Comparison of ENCODE assay signal across 24 cellular contexts in genomic region chr9:100589582-100589981, GRCh38. TPM values are rescaled to one million over a fixed set of nuclear protein-coding genes. Genes with fewer than 3 reads are reported as not detected.
DNase-seq lines count a peak whose midpoint lies in the region; ATAC-seq and TF ChIP-seq lines count a peak whose summit lies in the region.
"Had no signal": no experiment of that assay in that cellular context is flagged by ENCODE, and none has a peak within 500 bp of the region (broad histone marks: within the 10 kb centered on the region; RNA-seq: fewer than 3 reads in every experiment).

No MANE protein-coding gene starts in this region.

- TF ChIP-seq CTCF in HFFc6 (IDR thresholded peaks at IDR 0.05): no peak

- H3K27me3 Mint-ChIP-seq in HFFc6 (ENCODE audit: insufficient read depth): peaks cover 1% of the 10 kb centered on the region; the same call in 1 of the 2 replicates
- H3K27me3 Mint-ChIP-seq: activated CD8-positive, alpha-beta memory T cell treated with anti-CD3 and anti-CD28 coated beads, Interleukin-2, amount 10 ng/mL, durations not matched to agents 7 days and 5 days; activated naive CD8-positive, alpha-beta T cell treated with anti-CD3 and anti-CD28 coated beads, Interleukin-2, amount 50 U/mL, for 24 hours; naive thymus-derived CD4-positive, alpha-beta T cell had no signal

- H3K27ac ChIP-seq in angular gyrus (ENCODE audit: low read depth, low read length): peak overlapping the region; percentile 78
- peak overlapping the region; percentile 21 for H3K27ac ChIP-seq in substantia nigra (ENCODE audit: low read depth, low read length, poor library complexity, severe bottlenecking)
- H3K27ac ChIP-seq: stomach, upper lobe of left lung had no signal

- ATAC-seq in esophagus mucosa: peak; percentile 42
- no peak for ATAC-seq in GM21786 (IDR thresholded peaks at IDR 0.05; ENCODE audit: unreplicated experiment)
- ATAC-seq in GM21619 (IDR thresholded peaks at IDR 0.05; ENCODE audit: unreplicated experiment): no peak
- ATAC-seq: activated CD8-positive, alpha-beta memory T cell treated with anti-CD3 and anti-CD28 coated beads, Interleukin-2, amount 10 ng/mL, durations not matched to agents 7 days and 5 days; activated naive CD8-positive, alpha-beta T cell treated with anti-CD3 and anti-CD28 coated beads, Interleukin-2, amount 50 U/mL, for 24 hours; naive thymus-derived CD4-positive, alpha-beta T cell had no signal

- peaks cover 54% of the 10 kb centered on the region for H3K4me1 Mint-ChIP-seq in HFFc6 (ENCODE audit: low read depth)
- H3K4me1 Mint-ChIP-seq: activated CD8-positive, alpha-beta memory T cell treated with anti-CD3 and anti-CD28 coated beads, Interleukin-2, amount 10 ng/mL, durations not matched to agents 7 days and 5 days; activated naive CD8-positive, alpha-beta T cell treated with anti-CD3 and anti-CD28 coated beads, Interleukin-2, amount 50 U/mL, for 24 hours; naive thymus-derived CD4-positive, alpha-beta T cell had no signal

- H3K36me3 Mint-ChIP-seq in HFFc6 (ENCODE audit: low read depth): no peaks in the 10 kb centered on the region
- H3K36me3 Mint-ChIP-seq: activated CD8-positive, alpha-beta memory T cell treated with anti-CD3 and anti-CD28 coated beads, Interleukin-2, amount 10 ng/mL, durations not matched to agents 7 days and 5 days; naive thymus-derived CD4-positive, alpha-beta T cell had no signal

- H3K27ac Mint-ChIP-seq in HFFc6: peak overlapping the region; percentile 52
- H3K27ac Mint-ChIP-seq: activated CD8-positive, alpha-beta memory T cell treated with anti-CD3 and anti-CD28 coated beads, Interleukin-2, amount 10 ng/mL, durations not matched to agents 7 days and 5 days; activated naive CD8-positive, alpha-beta T cell treated with anti-CD3 and anti-CD28 coated beads, Interleukin-2, amount 50 U/mL, for 24 hours; endodermal cell; naive thymus-derived CD4-positive, alpha-beta T cell had no signal

- no peaks in the 10 kb centered on the region for H3K9me3 Mint-ChIP-seq in HFFc6
- H3K9me3 Mint-ChIP-seq: activated naive CD8-positive, alpha-beta T cell treated with anti-CD3 and anti-CD28 coated beads, Interleukin-2, amount 50 U/mL, for 24 hours; endodermal cell; naive thymus-derived CD4-positive, alpha-beta T cell had no signal

- DNase-seq in HFFc6 (peak; percentile 58), substantia nigra (lab: John Stamatoyannopoulos, UW) (no peak), DMS 273 treated with DMSO at 0.1 percent for 48 hours (lab: John Stamatoyannopoulos, UW) (no peak)
- DNase-seq: activated CD4-positive, alpha-beta T cell treated with anti-CD3 and anti-CD28 coated beads for 48 hours; activated CD8-positive, alpha-beta memory T cell treated with anti-CD3 and anti-CD28 coated beads, Interleukin-2, amount 10 ng/mL, durations not matched to agents 7 days and 5 days; activated naive CD8-positive, alpha-beta T cell treated with anti-CD3 and anti-CD28 coated beads, Interleukin-2, amount 50 U/mL, for 24 hours; cerebellar nuclear complex; endodermal cell; GF-D8; KG1; mesendoderm; naive thymus-derived CD4-positive, alpha-beta T cell; NCI-H1048; NCI-H524 treated with DMSO at 0.1 percent for 48 hours; posterior cingulate gyrus; Right ventricle myocardium superior; stimulated activated CD4-positive, alpha-beta T cell treated with anti-CD3 and anti-CD28 coated beads, Interleukin-4, amount 100 ng/mL, for 24 hours; stomach; T-helper 1 cell had no signal

- peak overlapping the region; percentile 10; the same call in 1 of the 2 replicates for H3K4me3 Mint-ChIP-seq in HFFc6
- H3K4me3 Mint-ChIP-seq: activated CD8-positive, alpha-beta memory T cell treated with anti-CD3 and anti-CD28 coated beads, Interleukin-2, amount 10 ng/mL, durations not matched to agents 7 days and 5 days; activated naive CD8-positive, alpha-beta T cell treated with anti-CD3 and anti-CD28 coated beads, Interleukin-2, amount 50 U/mL, for 24 hours; endodermal cell; naive thymus-derived CD4-positive, alpha-beta T cell had no signal

RNA-seq across cellular contexts. Expression of gene CAVIN4, which starts 11.7 kb away (rescaled TPM):
- total RNA-seq in HFFc6 (2021; fragmentation: NEBNext Ultra II Directional; extraction: Animal tissue kit (Norgen Biotek cat#: 25700)): 1 to 10 TPM in 1 of 6 experiments, under 1 TPM in 5; 0.34 to 1.5 (median 0.51) TPM
- total RNA-seq in esophagus mucosa: 0.08 TPM
